ENCODE assay signal across 25 cellular contexts in genomic region chr2:138581909-138582308, GRCh38.
"Had no signal": no experiment of that assay in that cellular context is flagged by ENCODE, and none has a peak within 500 bp of the region (broad histone marks: within the 10 kb centered on the region; RNA-seq: fewer than 3 reads in every experiment).

No MANE protein-coding gene starts in this region.

- ATAC-seq: esophagus mucosa; foreskin keratinocyte; heart right ventricle; naive thymus-derived CD4-positive, alpha-beta T cell; right cardiac atrium; stimulated activated naive B cell treated with anti-CD40 and anti-IgM and Interleukin-4, amounts not matched to agents 10 μg/mL and 1 μg/mL and 100 μg/mL, for 72 hours had no signal

- H3K9me3 Mint-ChIP-seq: stimulated activated naive CD8-positive, alpha-beta T cell treated with anti-CD3 and anti-CD28 coated beads, Interleukin-15, Interleukin-2, amounts not matched to agents 100 ng/mL and 50 ng/mL, for 24 hours had no signal

- H3K4me1 Mint-ChIP-seq: naive thymus-derived CD4-positive, alpha-beta T cell; nephron; neural progenitor cell had no signal

- H3K4me3 Mint-ChIP-seq: naive thymus-derived CD4-positive, alpha-beta T cell; nephron; neural progenitor cell; stimulated activated naive B cell treated with anti-CD40 and anti-IgM and Interleukin-4, amounts not matched to agents 10 μg/mL and 1 μg/mL and 100 μg/mL, for 72 hours; stimulated activated naive CD8-positive, alpha-beta T cell treated with anti-CD3 and anti-CD28 coated beads, Interleukin-15, Interleukin-2, amounts not matched to agents 100 ng/mL and 50 ng/mL, for 24 hours had no signal

- H3K4me3 ChIP-seq: dorsolateral prefrontal cortex, heart right ventricle, neural progenitor cell, prostate gland, skin epidermis, spleen, thoracic aorta, tibial nerve, upper lobe of left lung had no signal

- H3K27me3 Mint-ChIP-seq: naive thymus-derived CD4-positive, alpha-beta T cell; stimulated activated naive B cell treated with anti-CD40 and anti-IgM and Interleukin-4, amounts not matched to agents 10 μg/mL and 1 μg/mL and 100 μg/mL, for 72 hours; stimulated activated naive CD8-positive, alpha-beta T cell treated with anti-CD3 and anti-CD28 coated beads, Interleukin-15, Interleukin-2, amounts not matched to agents 100 ng/mL and 50 ng/mL, for 24 hours had no signal

- H3K27ac Mint-ChIP-seq: naive thymus-derived CD4-positive, alpha-beta T cell; nephron; neural progenitor cell; stimulated activated naive CD8-positive, alpha-beta T cell treated with anti-CD3 and anti-CD28 coated beads, Interleukin-15, Interleukin-2, amounts not matched to agents 100 ng/mL and 50 ng/mL, for 24 hours had no signal

- DNase-seq: cerebellar nuclear complex; cortex of kidney; dorsolateral prefrontal cortex; effector CD4-positive, alpha-beta T cell; foreskin keratinocyte; glutamatergic neuron; heart right ventricle; hippocampal formation; mammary epithelial cell; mesendoderm; midbrain; naive thymus-derived CD4-positive, alpha-beta T cell; right cardiac atrium; spleen; stimulated activated CD4-positive, alpha-beta T cell treated with anti-CD3 and anti-CD28 coated beads, Interleukin-4, amount 100 ng/mL, for 4 hours; stimulated activated naive B cell treated with anti-CD40 and anti-IgM and Interleukin-4, amounts not matched to agents 10 μg/mL and 1 μg/mL and 100 μg/mL, for 72 hours; upper lobe of left lung had no signal
